8 cellular contexts compared by ENCODE assay signal in genomic region chr12:78562358-78563205, GRCh38.
DNase-seq lines count a peak whose midpoint lies in the region; ATAC-seq and TF ChIP-seq lines count a peak whose summit lies in the region.

No MANE protein-coding gene starts in this region.

- H3K36me3 Mint-ChIP-seq in HFFc6 (ENCODE audit: low read depth), result no peaks in the 10 kb centered on the region

- H3K9ac ChIP-seq in OCI-LY1 (ENCODE audit: low read length), result no peak overlapping the region

- no peak overlapping the region for H3K27ac ChIP-seq in OCI-LY1 (ENCODE audit: low read depth, low read length, poor library complexity, severe bottlenecking)

- peaks cover 12% of the 10 kb centered on the region for H3K4me1 Mint-ChIP-seq in HFFc6 (ENCODE audit: low read depth)

- H3K27me3 Mint-ChIP-seq in HFFc6 (ENCODE audit: insufficient read depth), result peaks cover 2% of the 10 kb centered on the region; the same call in 1 of the 2 replicates

- H3K27me3 ChIP-seq in BJ (ENCODE audit: control insufficient read depth, insufficient read depth, low read length) (no peaks in the 10 kb centered on the region), OCI-LY1 (ENCODE audit: insufficient read depth, low read length) (no peaks in the 10 kb centered on the region)

- H3K27ac Mint-ChIP-seq in HFFc6, result no peak overlapping the region

- H3K4me2 ChIP-seq in OCI-LY1 (ENCODE audit: low read length), result no peak overlapping the region

- no peaks in the 10 kb centered on the region for H3K36me3 ChIP-seq in BJ (ENCODE audit: control insufficient read depth, insufficient read depth, low read length)
- H3K36me3 ChIP-seq in OCI-LY1 (ENCODE audit: insufficient read depth, low read length), result no peaks in the 10 kb centered on the region

- CTCF ChIA-PET in BJ (lab: Yijun Ruan, JAX), result interaction anchor here (0.9 to 2.7 kb wide), 3 partner anchors 9 to 783 kb away, joined by 3 to 7 read pairs (median 3); no protein-coding TSS in a partner anchor

- no peaks in the 10 kb centered on the region for H3K4me1 ChIP-seq in OCI-LY1 (ENCODE audit: insufficient read depth, low read length, severe bottlenecking)

- ATAC-seq in GM19023 (IDR thresholded peaks at IDR 0.05; ENCODE audit: unreplicated experiment), result no peak

- H3K4me3 ChIP-seq in BJ (ENCODE audit: low read depth, low read length) (no peak overlapping the region), OCI-LY1 (ENCODE audit: low read depth, low read length, poor library complexity, severe bottlenecking) (no peak overlapping the region)

- H3F3A ChIP-seq in OCI-LY1 (ENCODE audit: insufficient read depth, low read length), result no peaks in the 10 kb centered on the region

- TF ChIP-seq CTCF in BJ (IDR thresholded peaks at IDR 0.05; ENCODE audit: insufficient read depth, low read depth, low read length), result peak; percentile 44
- TF ChIP-seq CTCF in HFFc6 (IDR thresholded peaks at IDR 0.05), result peak; percentile 79
- peak; percentile 32; the same call in 1 of the 2 replicates for TF ChIP-seq CTCF in OCI-LY1 (IDR thresholded peaks at IDR 0.05; ENCODE audit: low read length)

- no peaks in the 10 kb centered on the region for H4K20me1 ChIP-seq in OCI-LY1 (ENCODE audit: insufficient read depth, low read length)

- H2AFZ ChIP-seq in OCI-LY1 (ENCODE audit: low read length), result no peak overlapping the region

- no peaks in the 10 kb centered on the region for H3K9me3 Mint-ChIP-seq in HFFc6

- POLR2A ChIA-PET in BJ (lab: Charles Lee), result no interaction called here

- DNase-seq in BJ (ENCODE audit: low read depth) (no peak), HFFc6 (peak; percentile 30), fibroblast of the conjunctiva (ENCODE audit: low read depth) (peak; percentile 3), KG1 (lab: John Stamatoyannopoulos, UW) (no peak), cardiac septum (ENCODE audit: low spot score) (no peak)
- no peak for DNase-seq in stimulated activated naive CD4-positive, alpha-beta T cell treated with Interleukin-2 at 50 U/mL for 16 hours (lab: John Stamatoyannopoulos, UW)

- H3K9me2 ChIP-seq in OCI-LY1 (ENCODE audit: low read depth, low read length), result no peaks in the 10 kb centered on the region

- H3K79me2 ChIP-seq in OCI-LY1 (ENCODE audit: insufficient read depth, low read length), result no peaks in the 10 kb centered on the region

- H3K9me3 ChIP-seq in OCI-LY1 (ENCODE audit: low read length), result no peaks in the 10 kb centered on the region

- no peak overlapping the region for H3K4me3 Mint-ChIP-seq in HFFc6

- intact Hi-C loops in cardiac septum (cut with DNase I), result no loop called here

Comparison
In these comparisons a context has a peak if more than half of its experiments do, and no peak if none do; other contexts are left out.
1. DNase-seq: peak in HFFc6 (single experiment) and fibroblast of the conjunctiva (single experiment); none in BJ (single experiment), stimulated activated naive CD4-positive, alpha-beta T cell treated with Interleukin-2 at 50 U/mL for 16 hours (single experiment), KG1 (single experiment) and cardiac septum (single experiment).
2. Peak in every context shown above with its lines, with median percentiles within 50 percentile points of each other: CTCF ChIP-seq.